ENCODE assay signal across 17 cellular contexts in the genomic region with DNA sequence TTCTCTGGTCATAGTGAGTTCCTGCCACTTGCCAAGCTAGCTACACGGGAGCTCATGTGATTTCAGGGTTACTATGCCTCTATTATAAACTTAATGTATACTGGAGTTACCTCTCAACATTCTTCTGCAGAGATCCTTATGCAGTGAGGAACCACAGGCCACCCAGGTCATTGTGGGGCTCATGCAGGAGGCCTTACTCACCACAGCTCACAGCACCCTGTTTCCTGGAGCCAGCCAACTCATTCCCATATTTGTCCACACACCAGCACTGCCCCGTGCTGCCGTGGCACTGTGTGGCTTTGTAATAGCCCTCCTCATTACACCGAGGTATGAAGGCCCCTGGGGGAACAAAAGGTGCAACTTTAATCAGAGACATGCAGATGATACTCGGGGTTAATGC.
DNase-seq lines count a peak whose midpoint lies in the region; ATAC-seq and TF ChIP-seq lines count a peak whose summit lies in the region.
"Had no signal": no experiment of that assay in that cellular context is flagged by ENCODE, and none has a peak within 500 bp of the region (broad histone marks: within the 10 kb centered on the region; RNA-seq: fewer than 3 reads in every experiment).

No MANE protein-coding gene starts in this region.

- H3F3A ChIP-seq in GM23248 (ENCODE audit: insufficient read depth) (no peaks in the 10 kb centered on the region), PC-9 (ENCODE audit: insufficient read depth, low read depth) (no peaks in the 10 kb centered on the region; the same call in 1 of the 2 replicates), PC-3 (ENCODE audit: low read length, unreplicated experiment) (no peaks in the 10 kb centered on the region)

- H3K27me3 ChIP-seq in GM23248 (replicated peaks; ENCODE audit: insufficient read depth) (no peaks in the 10 kb centered on the region), PC-9 (ENCODE audit: insufficient read depth, low read depth) (no peaks in the 10 kb centered on the region), PC-3 (ENCODE audit: low read length) (no peaks in the 10 kb centered on the region)
- H3K27me3 ChIP-seq: Peyer's patch had no signal

- H3K4me2 ChIP-seq in GM23248 (ENCODE audit: unreplicated experiment) (no peak overlapping the region), PC-9 (no peak overlapping the region), PC-3 (ENCODE audit: low read length) (no peak overlapping the region)
- H3K4me2 ChIP-seq: KMS-11 had no signal

- H3K36me3 Mint-ChIP-seq in mesothelial cell of epicardium, result no peaks in the 10 kb centered on the region
- H3K36me3 Mint-ChIP-seq: CD14-positive monocyte had no signal

- intact Hi-C loops in PC-9 (cut with micrococcal nuclease; ENCODE audit: unreplicated experiment), result no loop called here
- intact Hi-C loops in PC-3 (cut with micrococcal nuclease), result no loop called here

- no peak overlapping the region for H3K27ac Mint-ChIP-seq in mesothelial cell of epicardium
- H3K27ac Mint-ChIP-seq: CD14-positive monocyte had no signal

- H3K4me1 Mint-ChIP-seq in mesothelial cell of epicardium, result no peaks in the 10 kb centered on the region
- H3K4me1 Mint-ChIP-seq: CD14-positive monocyte had no signal

- H3K9me3 Mint-ChIP-seq in mesothelial cell of epicardium, result no peaks in the 10 kb centered on the region

- no peaks in the 10 kb centered on the region for H3K4me1 ChIP-seq in GM23248 (ENCODE audit: insufficient read depth)
- no peaks in the 10 kb centered on the region; the same call in 1 of the 2 replicates for H3K4me1 ChIP-seq in PC-9 (replicated peaks; ENCODE audit: insufficient read depth)
- H3K4me1 ChIP-seq in PC-3 (ENCODE audit: insufficient read depth, low read length), result peaks cover 10% of the 10 kb centered on the region
- H3K4me1 ChIP-seq: Peyer's patch had no signal

- TF ChIP-seq CTCF in PC-9 (conservative IDR thresholded peaks at IDR 0.05) (no peak), fibroblast of pulmonary artery (IDR thresholded peaks at IDR 0.05; ENCODE audit: low read length, missing control alignments) (no peak), mesothelial cell of epicardium (IDR thresholded peaks at IDR 0.05; ENCODE audit: unreplicated experiment) (no peak), PC-3 (conservative IDR thresholded peaks at IDR 0.05; ENCODE audit: low read depth, low read length) (no peak)

- H4K20me1 ChIP-seq in GM23248 (ENCODE audit: insufficient read depth) (no peaks in the 10 kb centered on the region), PC-9 (ENCODE audit: insufficient read depth) (no peaks in the 10 kb centered on the region), PC-3 (ENCODE audit: low read length) (no peaks in the 10 kb centered on the region)

- CTCF ChIA-PET in PC-9 (lab: Charles Lee) (interaction anchor here (0.6 kb wide), 1 partner anchor 1063 kb away, joined by 3 read pairs; no protein-coding TSS in a partner anchor), PC-3 (lab: Charles Lee) (no interaction called here)

- H3K36me3 ChIP-seq in GM23248 (ENCODE audit: low read depth), result peaks cover 34% of the 10 kb centered on the region
- no peaks in the 10 kb centered on the region for H3K36me3 ChIP-seq in PC-9 (ENCODE audit: low read depth)
- no peaks in the 10 kb centered on the region for H3K36me3 ChIP-seq in PC-3 (ENCODE audit: low read depth, low read length)
- H3K36me3 ChIP-seq: Peyer's patch had no signal

- peak; percentile 6 for DNase-seq in GM23248
- peak; percentile 45 to 60 for DNase-seq in PC-9
- DNase-seq in fibroblast of pulmonary artery (ENCODE audit: low read depth), result peak; percentile 1
- DNase-seq in mesothelial cell of epicardium (ENCODE audit: low spot score in 2 of 2, unreplicated experiment in 2 of 2), result no peak
- no peak for DNase-seq in mucosa of gallbladder (ENCODE audit: low spot score)
- DNase-seq in PC-3, result no peak
- DNase-seq: ACHN, DMS153, NCI-H1417 treated with DMSO at 0.1 percent for 48 hours, NCI-H1930, NCI-H226, NCI-H524 treated with DMSO at 0.1 percent for 48 hours, Peyer's patch had no signal

- H3K27me3 Mint-ChIP-seq in mesothelial cell of epicardium (ENCODE audit: low read depth), result peaks cover 11% of the 10 kb centered on the region

- H3K9ac ChIP-seq in GM23248, result no peak overlapping the region
- no peak overlapping the region for H3K9ac ChIP-seq in PC-3 (ENCODE audit: low read length)
- H3K9ac ChIP-seq: KMS-11 had no signal

- no peaks in the 10 kb centered on the region for H3K9me2 ChIP-seq in GM23248 (ENCODE audit: insufficient read depth)
- no peaks in the 10 kb centered on the region for H3K9me2 ChIP-seq in PC-9 (ENCODE audit: insufficient read depth)
- no peaks in the 10 kb centered on the region for H3K9me2 ChIP-seq in PC-3 (replicated peaks; ENCODE audit: low read length)

- H3K79me2 ChIP-seq in GM23248 (ENCODE audit: insufficient read depth) (no peaks in the 10 kb centered on the region), PC-9 (ENCODE audit: low read depth) (no peaks in the 10 kb centered on the region), PC-3 (ENCODE audit: low read length) (no peaks in the 10 kb centered on the region)

- H3K4me3 Mint-ChIP-seq in mesothelial cell of epicardium, result no peak overlapping the region
- H3K4me3 Mint-ChIP-seq: CD14-positive monocyte had no signal

- BruUV-seq in PC-9 (replicated peaks; lab: Mats Ljungman, UMichigan), result no TSS peak
- no TSS peak for BruUV-seq in PC-3 (replicated peaks; lab: Mats Ljungman, UMichigan)

- H3K27ac ChIP-seq in GM23248 (no peak overlapping the region), PC-9 (no peak overlapping the region), PC-3 (ENCODE audit: low read length) (no peak overlapping the region)
- H3K27ac ChIP-seq: KMS-11, Peyer's patch had no signal

- H3K9me3 ChIP-seq in GM23248 (ENCODE audit: low read depth) (no peaks in the 10 kb centered on the region), PC-9 (ENCODE audit: insufficient read depth, low read depth) (no peaks in the 10 kb centered on the region), PC-3 (ENCODE audit: low read length) (no peaks in the 10 kb centered on the region)
- H3K9me3 ChIP-seq: Peyer's patch had no signal

- 75 to 84% methylated on average over 5 of the region's 5 CpGs for WGBS in GM23248 (ENCODE audit: low coverage in 1 of 2, low lambda C conversion rate in 2 of 2, missing lambda C conversion rate in 2 of 2), 2 experiments

- no peak overlapping the region for H2AFZ ChIP-seq in GM23248
- no peak overlapping the region for H2AFZ ChIP-seq in PC-9
- no peak overlapping the region for H2AFZ ChIP-seq in PC-3 (ENCODE audit: low read length)

- in situ Hi-C loops in GM23248 (cut with MboI), result no loop called here

- POLR2A ChIA-PET in PC-9 (lab: Charles Lee; ENCODE audit: unreplicated experiment), result no interaction called here
- POLR2A ChIA-PET in PC-3 (lab: Charles Lee; ENCODE audit: unreplicated experiment), result no interaction called here

- no peak for ATAC-seq in HG02981 (IDR thresholded peaks at IDR 0.05; ENCODE audit: unreplicated experiment)
- ATAC-seq in PC-3, result no peak
- ATAC-seq: Right ventricle myocardium inferior had no signal

- no peak overlapping the region for H3K4me3 ChIP-seq in GM23248
- no peak overlapping the region for H3K4me3 ChIP-seq in PC-9
- H3K4me3 ChIP-seq in fibroblast of pulmonary artery (replicated peaks; ENCODE audit: low read depth, low read length), result no peak overlapping the region
- no peak overlapping the region for H3K4me3 ChIP-seq in PC-3 (ENCODE audit: low read length)
- H3K4me3 ChIP-seq: Peyer's patch had no signal

Comparison
In these comparisons a context has a peak if more than half of its experiments do, and no peak if none do; other contexts are left out.
1. DNase-seq: peak in GM23248 (single experiment), PC-9 (2 of 2) and fibroblast of pulmonary artery (single experiment); none in mesothelial cell of epicardium (0 of 2), mucosa of gallbladder (single experiment) and PC-3 (single experiment).